ENCODE assay signal across 9 cellular contexts in genomic region chr1:176931526-176931925, GRCh38.
"Had no signal": no experiment of that assay in that cellular context is flagged by ENCODE, and none has a peak within 500 bp of the region (broad histone marks: within the 10 kb centered on the region; RNA-seq: fewer than 3 reads in every experiment).

No MANE protein-coding gene starts in this region.

- H3K27ac ChIP-seq: GM23248 had no signal

- ATAC-seq: GM23338, HCT116 had no signal

- DNase-seq: GM23248, GOT3, H7, H9, HCEC 1CT, HFFc6 had no signal

- H3K4me1 ChIP-seq: HAP-1 had no signal

- H3K9ac ChIP-seq: GM23248 had no signal

- H2AFZ ChIP-seq: GM23248, GM23338 had no signal

- H3K4me3 ChIP-seq: GM23248, GM23338, HAP-1 had no signal

- H3K4me2 ChIP-seq: GM23338 had no signal

- H3K36me3 ChIP-seq: HAP-1 had no signal

- H3K9me3 ChIP-seq: HAP-1 had no signal
